In the genomic region with DNA sequence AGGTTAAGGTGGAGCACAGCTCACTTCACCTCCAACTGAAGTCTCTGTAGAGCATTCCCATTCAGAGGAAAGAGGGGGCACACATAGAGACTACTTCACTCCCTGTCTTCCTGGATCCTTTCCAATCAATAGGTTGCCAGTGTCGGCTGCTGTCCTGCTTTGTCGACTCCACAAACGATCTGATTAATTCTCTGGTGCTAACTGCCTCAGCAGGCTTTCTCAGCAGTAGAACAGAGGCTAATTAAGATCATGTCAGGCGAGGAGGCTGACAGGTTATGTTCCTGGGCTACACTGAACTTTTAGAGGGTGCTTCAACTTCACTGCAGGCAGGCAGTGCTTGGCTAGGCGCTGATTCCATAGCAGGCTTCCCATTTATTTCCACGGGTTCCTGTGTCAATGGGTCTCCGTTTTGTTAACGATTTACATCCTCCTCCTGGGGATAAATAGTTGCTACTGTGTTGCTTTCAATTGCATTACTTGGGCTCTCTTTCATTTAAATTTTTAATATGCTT, we compare ENCODE assay signal across 19 cellular contexts.
DNase-seq lines count a peak whose midpoint lies in the region; ATAC-seq, FAIRE-seq and TF ChIP-seq lines count a peak whose summit lies in the region.
"Had no signal": no experiment of that assay in that cellular context is flagged by ENCODE, and none has a peak within 500 bp of the region (broad histone marks: within the 10 kb centered on the region; RNA-seq: fewer than 3 reads in every experiment).

No MANE protein-coding gene starts in this region.

- H3K4me3 ChIP-seq in GM23338 (no peak overlapping the region), WERI-Rb-1 (ENCODE audit: low read depth, low read length) (peak overlapping the region; percentile 2)
- H3K4me3 ChIP-seq: SJSA1 had no signal

- no peak overlapping the region for H3K27ac Mint-ChIP-seq in GM23338
- H3K27ac Mint-ChIP-seq: CD8-positive, alpha-beta T cell; HFFc6 had no signal

- no peak overlapping the region for H3K4me3 Mint-ChIP-seq in GM23338
- H3K4me3 Mint-ChIP-seq: CD8-positive, alpha-beta T cell; HFFc6 had no signal

- H3K36me3 ChIP-seq in GM23338 (ENCODE audit: insufficient read depth) (no peaks in the 10 kb centered on the region), WERI-Rb-1 (no peaks in the 10 kb centered on the region)
- H3K36me3 ChIP-seq: BE2C, SJSA1 had no signal

- no peaks in the 10 kb centered on the region for H3K9me2 ChIP-seq in GM23338 (ENCODE audit: insufficient read depth)

- H3K27ac ChIP-seq in GM23338 (ENCODE audit: low read depth) (no peak overlapping the region), WERI-Rb-1 (peak overlapping the region; percentile 27)
- H3K27ac ChIP-seq: HL-60, RWPE1, SJSA1 had no signal

- H4K20me1 ChIP-seq in GM23338 (replicated peaks; ENCODE audit: insufficient read depth), result no peaks in the 10 kb centered on the region

- no peaks in the 10 kb centered on the region for H3K27me3 ChIP-seq in GM23338 (ENCODE audit: insufficient read depth)
- no peaks in the 10 kb centered on the region for H3K27me3 ChIP-seq in WERI-Rb-1 (ENCODE audit: insufficient read depth, low read depth, severe bottlenecking)
- H3K27me3 ChIP-seq: BE2C, SJSA1 had no signal

- DNase-seq in D341Med (ENCODE audit: low spot score) (peak; percentile 6), GM23338 (ENCODE audit: low spot score) (peak; percentile 11), WERI-Rb-1 (peak; percentile 25), left kidney (ENCODE audit: low read depth, low spot score) (peak; percentile 1), A172 (ENCODE audit: low spot score) (no peak), 8988T (no peak), RCC 7860 (ENCODE audit: low spot score) (no peak)
- DNase-seq: ACHN; BE2C; CD8-positive, alpha-beta T cell; DMS 273 treated with DMSO at 0.1 percent for 48 hours; HFFc6; KBM-7; NCI-H187 treated with DMSO at 0.1 percent for 48 hours; NCI-H2227 treated with DMSO at 0.1 percent for 48 hours had no signal

- ATAC-seq in GM23338 (peak; percentile 36), HG02973 (IDR thresholded peaks at IDR 0.05; ENCODE audit: unreplicated experiment) (no peak)
- ATAC-seq: CD8-positive, alpha-beta T cell had no signal

- peaks cover 26% of the 10 kb centered on the region; the same call in 2 of the 3 replicates for H3K4me1 Mint-ChIP-seq in GM23338

- no peaks in the 10 kb centered on the region for H3K79me2 ChIP-seq in GM23338 (replicated peaks; ENCODE audit: insufficient read depth)

- H3K4me2 ChIP-seq in GM23338, result peak overlapping the region; percentile 38; the same call in 1 of the 2 replicates

- H3K9me3 ChIP-seq in WERI-Rb-1 (ENCODE audit: severe bottlenecking), result no peaks in the 10 kb centered on the region
- H3K9me3 ChIP-seq: BE2C, SJSA1 had no signal

- H3K36me3 Mint-ChIP-seq in GM23338 (ENCODE audit: low read depth), result no peaks in the 10 kb centered on the region
- H3K36me3 Mint-ChIP-seq: CD8-positive, alpha-beta T cell had no signal

- no peak overlapping the region for H2AFZ ChIP-seq in GM23338

- peaks cover 7% of the 10 kb centered on the region; the same call in 1 of the 2 replicates for H3K4me1 ChIP-seq in GM23338 (ENCODE audit: insufficient read depth)
- H3K4me1 ChIP-seq: BE2C, SJSA1 had no signal

- FAIRE-seq in RCC 7860 (lab: Jason Lieb, UNC), result no peak

- TF ChIP-seq CTCF in GM23338 (conservative IDR thresholded peaks at IDR 0.05; ENCODE audit: low read depth in 2 of 2) (no peak), WERI-Rb-1 (IDR thresholded peaks at IDR 0.05; ENCODE audit: low read depth, low read length) (no peak)

- H3F3A ChIP-seq in GM23338 (replicated peaks; ENCODE audit: low read depth), result no peaks in the 10 kb centered on the region

- peaks cover 6% of the 10 kb centered on the region for H3K27me3 Mint-ChIP-seq in GM23338 (ENCODE audit: insufficient read depth, low read depth, poor library complexity)

- no peaks in the 10 kb centered on the region for H3K9me3 Mint-ChIP-seq in GM23338
- H3K9me3 Mint-ChIP-seq: CD8-positive, alpha-beta T cell; HFFc6 had no signal

TF ChIP-seq in GM23338, 12 proteins besides CTCF, POLR2A, EP300 and RAD21 (continues in another document):
- TF ChIP-seq, protein P1, sequence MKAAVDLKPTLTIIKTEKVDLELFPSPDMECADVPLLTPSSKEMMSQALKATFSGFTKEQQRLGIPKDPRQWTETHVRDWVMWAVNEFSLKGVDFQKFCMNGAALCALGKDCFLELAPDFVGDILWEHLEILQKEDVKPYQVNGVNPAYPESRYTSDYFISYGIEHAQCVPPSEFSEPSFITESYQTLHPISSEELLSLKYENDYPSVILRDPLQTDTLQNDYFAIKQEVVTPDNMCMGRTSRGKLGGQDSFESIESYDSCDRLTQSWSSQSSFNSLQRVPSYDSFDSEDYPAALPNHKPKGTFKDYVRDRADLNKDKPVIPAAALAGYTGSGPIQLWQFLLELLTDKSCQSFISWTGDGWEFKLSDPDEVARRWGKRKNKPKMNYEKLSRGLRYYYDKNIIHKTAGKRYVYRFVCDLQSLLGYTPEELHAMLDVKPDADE (IDR thresholded peaks at IDR 0.05), result no peak
- TF ChIP-seq STAT1 (IDR thresholded peaks at IDR 0.05; ENCODE audit: unreplicated experiment) (no peak), ZNF331 (CRISPR knock-in tag; IDR thresholded peaks at IDR 0.05; ENCODE audit: low read depth) (no peak), CREB1 (CRISPR knock-in tag; IDR thresholded peaks at IDR 0.05; ENCODE audit: low read depth) (no peak), EZH2 (IDR thresholded peaks at IDR 0.05; ENCODE audit: low read depth, unreplicated experiment) (no peak), ZNF114 (CRISPR knock-in tag; IDR thresholded peaks at IDR 0.05) (no peak)
- TF ChIP-seq, protein P2, sequence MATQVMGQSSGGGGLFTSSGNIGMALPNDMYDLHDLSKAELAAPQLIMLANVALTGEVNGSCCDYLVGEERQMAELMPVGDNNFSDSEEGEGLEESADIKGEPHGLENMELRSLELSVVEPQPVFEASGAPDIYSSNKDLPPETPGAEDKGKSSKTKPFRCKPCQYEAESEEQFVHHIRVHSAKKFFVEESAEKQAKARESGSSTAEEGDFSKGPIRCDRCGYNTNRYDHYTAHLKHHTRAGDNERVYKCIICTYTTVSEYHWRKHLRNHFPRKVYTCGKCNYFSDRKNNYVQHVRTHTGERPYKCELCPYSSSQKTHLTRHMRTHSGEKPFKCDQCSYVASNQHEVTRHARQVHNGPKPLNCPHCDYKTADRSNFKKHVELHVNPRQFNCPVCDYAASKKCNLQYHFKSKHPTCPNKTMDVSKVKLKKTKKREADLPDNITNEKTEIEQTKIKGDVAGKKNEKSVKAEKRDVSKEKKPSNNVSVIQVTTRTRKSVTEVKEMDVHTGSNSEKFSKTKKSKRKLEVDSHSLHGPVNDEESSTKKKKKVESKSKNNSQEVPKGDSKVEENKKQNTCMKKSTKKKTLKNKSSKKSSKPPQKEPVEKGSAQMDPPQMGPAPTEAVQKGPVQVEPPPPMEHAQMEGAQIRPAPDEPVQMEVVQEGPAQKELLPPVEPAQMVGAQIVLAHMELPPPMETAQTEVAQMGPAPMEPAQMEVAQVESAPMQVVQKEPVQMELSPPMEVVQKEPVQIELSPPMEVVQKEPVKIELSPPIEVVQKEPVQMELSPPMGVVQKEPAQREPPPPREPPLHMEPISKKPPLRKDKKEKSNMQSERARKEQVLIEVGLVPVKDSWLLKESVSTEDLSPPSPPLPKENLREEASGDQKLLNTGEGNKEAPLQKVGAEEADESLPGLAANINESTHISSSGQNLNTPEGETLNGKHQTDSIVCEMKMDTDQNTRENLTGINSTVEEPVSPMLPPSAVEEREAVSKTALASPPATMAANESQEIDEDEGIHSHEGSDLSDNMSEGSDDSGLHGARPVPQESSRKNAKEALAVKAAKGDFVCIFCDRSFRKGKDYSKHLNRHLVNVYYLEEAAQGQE (IDR thresholded peaks at IDR 0.05; ENCODE audit: unreplicated experiment), result no peak

Comparison
In these comparisons a context has a peak if more than half of its experiments do, and no peak if none do; other contexts are left out.
1. DNase-seq: peak in D341Med (single experiment), GM23338 (single experiment), WERI-Rb-1 (single experiment) and left kidney (single experiment); none in A172 (single experiment), 8988T (single experiment) and RCC 7860 (single experiment).